29 cellular contexts compared by ENCODE assay signal in genomic region chr11:96067160-96067559, GRCh38.
DNase-seq lines count a peak whose midpoint lies in the region; ATAC-seq, FAIRE-seq and TF ChIP-seq lines count a peak whose summit lies in the region.
"Had no signal": no experiment of that assay in that cellular context is flagged by ENCODE, and none has a peak within 500 bp of the region (broad histone marks: within the 10 kb centered on the region; RNA-seq: fewer than 3 reads in every experiment).

No MANE protein-coding gene starts in this region.

- no peaks in the 10 kb centered on the region for H3K79me2 ChIP-seq in HepG2 (ENCODE audit: insufficient read depth, low read length)

- H3K4me3 Mint-ChIP-seq in CD4-positive, alpha-beta T cell, result no peak overlapping the region
- H3K4me3 Mint-ChIP-seq: activated naive CD4-positive, alpha-beta T cell treated with anti-CD3 and anti-CD28 coated beads, Interleukin-2, amount 10 ng/mL, durations not matched to agents 7 days and 5 days had no signal

- H3K14ac ChIP-seq in IMR-90 (replicated peaks; ENCODE audit: low read depth, low read length), result no peak overlapping the region

- H3K79me1 ChIP-seq in IMR-90 (ENCODE audit: low read depth in 1 of 2, low read length in 2 of 2), result peaks cover 22 to 44% of the 10 kb centered on the region in 2 experiments

- H3K9ac ChIP-seq in IMR-90 (ENCODE audit: low read depth, low read length), result no peak overlapping the region
- no peak overlapping the region for H3K9ac ChIP-seq in HepG2 (ENCODE audit: insufficient read depth, low read depth, low read length)
- H3K9ac ChIP-seq: KMS-11 had no signal

- POLR2A ChIA-PET in CD4-positive, alpha-beta T cell (lab: Charles Lee), result interaction anchor here (1.2 kb wide), 1 partner anchor 12 kb away, joined by 3 read pairs; no protein-coding TSS in a partner anchor
- POLR2A ChIA-PET in IMR-90 (lab: Charles Lee; ENCODE audit: unreplicated experiment) (no interaction called here), HepG2 (lab: Yijun Ruan, JAX) (no interaction called here)

- H3K9me3 ChIP-seq in CD4-positive, alpha-beta T cell (ENCODE audit: control insufficient read depth, low read length), result no peaks in the 10 kb centered on the region
- H3K9me3 ChIP-seq in IMR-90 (ENCODE audit: control insufficient read depth, insufficient read depth, low read length) (no peaks in the 10 kb centered on the region), HepG2 (ENCODE audit: low read length) (no peaks in the 10 kb centered on the region)
- H3K9me3 ChIP-seq: esophagus squamous epithelium, SJCRH30, upper lobe of right lung had no signal

- no peaks in the 10 kb centered on the region for H3K27me3 ChIP-seq in CD4-positive, alpha-beta T cell (ENCODE audit: control insufficient read depth, insufficient read depth, low read length)
- H3K27me3 ChIP-seq in IMR-90 (ENCODE audit: control insufficient read depth, insufficient read depth, low read length) (no peaks in the 10 kb centered on the region), HepG2 (ENCODE audit: control insufficient read depth in 1 of 2, insufficient read depth in 2 of 2, low read length in 2 of 2) (no peaks in the 10 kb centered on the region)
- H3K27me3 ChIP-seq: esophagus squamous epithelium, hepatocyte, SJCRH30, upper lobe of right lung had no signal

- H3K56ac ChIP-seq in IMR-90 (ENCODE audit: extremely low read depth, insufficient read depth, low read length), result no peak overlapping the region

- no peak overlapping the region for H2AK9ac ChIP-seq in IMR-90 (replicated peaks; ENCODE audit: low read depth, low read length, poor library complexity)

- TF ChIP-seq POLR2A in IMR-90 (IDR thresholded peaks at IDR 0.05; ENCODE audit: low read depth, low read length) (no peak), HepG2 (IDR thresholded peaks at IDR 0.05; ENCODE audit: insufficient read depth in 1 of 2, low read depth in 2 of 2, low read length in 2 of 2) (no peak)

- no peak overlapping the region for H3K18ac ChIP-seq in IMR-90 (ENCODE audit: low read depth, low read length)

- TF ChIP-seq CTCF in CD4-positive, alpha-beta T cell (IDR thresholded peaks at IDR 0.05), result no peak
- TF ChIP-seq CTCF in IMR-90 (conservative IDR thresholded peaks at IDR 0.05; ENCODE audit: low read depth, low read length) (no peak), HepG2 (CRISPR knock-in tag; IDR thresholded peaks at IDR 0.05) (no peak)

- TF ChIP-seq EP300 in HepG2 (IDR thresholded peaks at IDR 0.05; ENCODE audit: low read depth in 2 of 2, low read length in 2 of 2) (no peak), HepG2 (CRISPR knock-in tag; IDR thresholded peaks at IDR 0.05; ENCODE audit: borderline replicate concordance) (no peak)

- no peak overlapping the region for H3K27ac ChIP-seq in CD4-positive, alpha-beta T cell (ENCODE audit: low read depth, low read length)
- no peak overlapping the region for H3K27ac ChIP-seq in IMR-90 (ENCODE audit: insufficient read depth, low read length)
- peak overlapping the region; percentile 33 for H3K27ac ChIP-seq in cingulate gyrus (ENCODE audit: low read depth, low read length)
- no peak overlapping the region for H3K27ac ChIP-seq in HepG2 (ENCODE audit: extremely low read length, insufficient read depth, low read length)
- H3K27ac ChIP-seq: C4-2B, KMS-11, SJCRH30, upper lobe of right lung had no signal

- CTCF ChIA-PET in CD4-positive, alpha-beta T cell (lab: Charles Lee), result interaction anchor here (0.8 kb wide), 1 partner anchor 12 kb away, joined by 3 read pairs; no protein-coding TSS in a partner anchor
- CTCF ChIA-PET in IMR-90 (lab: Yijun Ruan, JAX) (no interaction called here), HepG2 (lab: Yijun Ruan, JAX; ENCODE audit: low intra/inter-chr PET ratio, low total read pairs) (no interaction called here)

- H4K91ac ChIP-seq in IMR-90 (ENCODE audit: insufficient read depth, low read depth, low read length), result no peak overlapping the region

- 0 out of 2 replicates have a peak overlapping the region, but pooled peaks have one; percentile 31 for H3K23ac ChIP-seq in IMR-90 (ENCODE audit: low read depth, low read length)

- H3K27ac Mint-ChIP-seq in CD4-positive, alpha-beta T cell, result peak overlapping the region; percentile 46
- H3K27ac Mint-ChIP-seq: activated naive CD4-positive, alpha-beta T cell treated with anti-CD3 and anti-CD28 coated beads, Interleukin-2, amount 10 ng/mL, durations not matched to agents 7 days and 5 days had no signal

- H3K36me3 ChIP-seq in IMR-90 (ENCODE audit: control insufficient read depth, insufficient read depth, low read length), result peaks cover 4% of the 10 kb centered on the region
- peaks cover 3 to 11% of the 10 kb centered on the region in 2 experiments for H3K36me3 ChIP-seq in HepG2 (replicated peaks in 1 of 2; ENCODE audit: control insufficient read depth in 1 of 2, insufficient read depth in 2 of 2, low read length in 2 of 2)
- H3K36me3 ChIP-seq: esophagus squamous epithelium, SJCRH30, upper lobe of right lung had no signal

- DNase-seq in CD4-positive, alpha-beta T cell, result no peak
- DNase-seq in IMR-90 (no peak), pons (ENCODE audit: low spot score) (peak; percentile 81), NCI-H2196 (lab: John Stamatoyannopoulos, UW; ENCODE audit: unreplicated experiment) (no peak), HepG2 (ENCODE audit: low spot score) (no peak)
- DNase-seq in stimulated activated naive CD4-positive, alpha-beta T cell treated with Interleukin-2 at 50 U/mL for 16 hours (lab: John Stamatoyannopoulos, UW), result no peak
- DNase-seq: activated CD8-positive, alpha-beta memory T cell treated with anti-CD3 and anti-CD28 coated beads for 24 hours; activated naive CD4-positive, alpha-beta T cell treated with anti-CD3 and anti-CD28 coated beads, Interleukin-2, amount 10 ng/mL, durations not matched to agents 7 days and 5 days; aorta; dermis blood vessel endothelial cell; DND-41; esophagus squamous epithelium; left cardiac atrium; NCI-H1417 treated with DMSO at 0.1 percent for 48 hours; NCI-H2081; NCI-H226; NCI-H748 treated with DMSO at 0.1 percent for 48 hours; occipital lobe; SJCRH30; T-helper 1 cell; upper lobe of right lung had no signal

- H2BK20ac ChIP-seq in IMR-90 (ENCODE audit: low read depth, low read length), result no peak overlapping the region

- intact Hi-C loops in CD4-positive, alpha-beta T cell (cut with DNase I, micrococcal nuclease), result no loop called here
- intact Hi-C loops in IMR-90 (cut with micrococcal nuclease) (no loop called here), HepG2 (cut with micrococcal nuclease; ENCODE audit: unreplicated experiment) (no loop called here)

- 70% methylated on average over 2 of the region's 3 CpGs; no CpG with 5 or more reads in 1 of the 2 experiments for WGBS in IMR-90 (ENCODE audit: extremely low coverage in 2 of 2, insufficient read length in 1 of 2), 2 experiments
- WGBS in HepG2 (ENCODE audit: low lambda C conversion rate), result 96% methylated on average over 3 of the region's 3 CpGs

- no peak overlapping the region for H4K5ac ChIP-seq in IMR-90 (ENCODE audit: low read depth, low read length)

- H2BK120ac ChIP-seq in IMR-90 (ENCODE audit: low read depth, low read length), result no peak overlapping the region

- H3K36me3 Mint-ChIP-seq in CD4-positive, alpha-beta T cell (ENCODE audit: low read depth), result peaks cover 34% of the 10 kb centered on the region

- no peak overlapping the region for H3K4me3 ChIP-seq in IMR-90 (ENCODE audit: insufficient read depth, low read depth, low read length)
- H3K4me3 ChIP-seq in HepG2 (replicated peaks in 1 of 3; ENCODE audit: insufficient read depth in 1 of 3, low read depth in 2 of 3, low read length in 3 of 3), result no peak overlapping the region
- H3K4me3 ChIP-seq: esophagus squamous epithelium, hepatocyte, SJCRH30, skin epidermis, upper lobe of right lung had no signal

- H4K8ac ChIP-seq in IMR-90 (ENCODE audit: low read depth in 2 of 2, low read length in 2 of 2), result no peak overlapping the region

- ATAC-seq in CD4-positive, alpha-beta T cell (ENCODE audit: poor library complexity), result no peak
- ATAC-seq in IMR-90 (ENCODE audit: low read depth) (no peak), HepG2 (no peak)
- ATAC-seq: HCT116, left cardiac atrium had no signal

- no peak for TF ChIP-seq RAD21 in IMR-90 (IDR thresholded peaks at IDR 0.05; ENCODE audit: low read length)
- TF ChIP-seq RAD21 in HepG2 (CRISPR knock-in tag; IDR thresholded peaks at IDR 0.05), result no peak

- H3K9me1 ChIP-seq in IMR-90 (ENCODE audit: insufficient read depth, low read length), result peaks cover 15% of the 10 kb centered on the region

- peaks cover 9% of the 10 kb centered on the region for H3K4me1 ChIP-seq in IMR-90 (ENCODE audit: control insufficient read depth, insufficient read depth, low read length)
- H3K4me1 ChIP-seq in HepG2 (ENCODE audit: insufficient read depth, low read length), result peaks cover 35% of the 10 kb centered on the region

- H2BK15ac ChIP-seq in IMR-90 (ENCODE audit: low read depth, low read length), result no peak overlapping the region

- no peaks in the 10 kb centered on the region for H3K27me3 Mint-ChIP-seq in CD4-positive, alpha-beta T cell
- H3K27me3 Mint-ChIP-seq: activated naive CD4-positive, alpha-beta T cell treated with anti-CD3 and anti-CD28 coated beads, Interleukin-2, amount 10 ng/mL, durations not matched to agents 7 days and 5 days had no signal

- H2AK5ac ChIP-seq in IMR-90 (ENCODE audit: low read depth, low read length), result no peak overlapping the region

- H3K4ac ChIP-seq in IMR-90 (ENCODE audit: low read depth, low read length), result no peak overlapping the region

- no peak overlapping the region for H3K4me2 ChIP-seq in IMR-90 (ENCODE audit: low read depth, low read length)
- no peak overlapping the region for H3K4me2 ChIP-seq in HepG2 (ENCODE audit: low read depth, low read length)
- H3K4me2 ChIP-seq: hepatocyte, KMS-11 had no signal

- in situ Hi-C loops in IMR-90 (cut with MboI; ENCODE audit: low sequenced_read_pairs) (no loop called here), HepG2 (cut with HindIII; ENCODE audit: extremely low pct_ligation_motif_present, low pct_unique_long_range_greater_than_20kb) (no loop called here)

- dilution Hi-C loops in IMR-90 (cut with HindIII; ENCODE audit: low sequenced_read_pairs, unreplicated experiment), result no loop called here

- H4K20me1 ChIP-seq in IMR-90 (ENCODE audit: insufficient read depth, low read length) (peaks cover 3% of the 10 kb centered on the region), HepG2 (ENCODE audit: insufficient read depth, low read length) (no peaks in the 10 kb centered on the region)

- peaks cover 68% of the 10 kb centered on the region for H3K4me1 Mint-ChIP-seq in CD4-positive, alpha-beta T cell (ENCODE audit: low read depth)

- no peak for FAIRE-seq in HepG2 (lab: Jason Lieb, UNC)
- FAIRE-seq: frontal cortex, TTC549 had no signal

- H3K9me3 Mint-ChIP-seq in CD4-positive, alpha-beta T cell, result no peaks in the 10 kb centered on the region
- H3K9me3 Mint-ChIP-seq: activated naive CD4-positive, alpha-beta T cell treated with anti-CD3 and anti-CD28 coated beads, Interleukin-2, amount 10 ng/mL, durations not matched to agents 7 days and 5 days had no signal

- BruUV-seq in IMR-90 (replicated peaks; lab: Mats Ljungman, UMichigan) (no TSS peak), HepG2 (replicated peaks; lab: Mats Ljungman, UMichigan) (no TSS peak)

- no peak overlapping the region for H2BK5ac ChIP-seq in IMR-90 (ENCODE audit: low read depth, low read length, poor library complexity, severe bottlenecking)

- no peak overlapping the region for H2AFZ ChIP-seq in IMR-90 (replicated peaks; ENCODE audit: low read length, poor library complexity)
- no peak overlapping the region for H2AFZ ChIP-seq in HepG2 (ENCODE audit: low read length)
- H2AFZ ChIP-seq: hepatocyte had no signal

TF ChIP-seq in HepG2, 621 proteins besides CTCF, POLR2A, EP300 and RAD21 (continues in another document):
- no peak for TF ChIP-seq ZFP36L1 (CRISPR knock-in tag; IDR thresholded peaks at IDR 0.05)
